ENCODE assay signal across 22 cellular contexts in the genomic region with DNA sequence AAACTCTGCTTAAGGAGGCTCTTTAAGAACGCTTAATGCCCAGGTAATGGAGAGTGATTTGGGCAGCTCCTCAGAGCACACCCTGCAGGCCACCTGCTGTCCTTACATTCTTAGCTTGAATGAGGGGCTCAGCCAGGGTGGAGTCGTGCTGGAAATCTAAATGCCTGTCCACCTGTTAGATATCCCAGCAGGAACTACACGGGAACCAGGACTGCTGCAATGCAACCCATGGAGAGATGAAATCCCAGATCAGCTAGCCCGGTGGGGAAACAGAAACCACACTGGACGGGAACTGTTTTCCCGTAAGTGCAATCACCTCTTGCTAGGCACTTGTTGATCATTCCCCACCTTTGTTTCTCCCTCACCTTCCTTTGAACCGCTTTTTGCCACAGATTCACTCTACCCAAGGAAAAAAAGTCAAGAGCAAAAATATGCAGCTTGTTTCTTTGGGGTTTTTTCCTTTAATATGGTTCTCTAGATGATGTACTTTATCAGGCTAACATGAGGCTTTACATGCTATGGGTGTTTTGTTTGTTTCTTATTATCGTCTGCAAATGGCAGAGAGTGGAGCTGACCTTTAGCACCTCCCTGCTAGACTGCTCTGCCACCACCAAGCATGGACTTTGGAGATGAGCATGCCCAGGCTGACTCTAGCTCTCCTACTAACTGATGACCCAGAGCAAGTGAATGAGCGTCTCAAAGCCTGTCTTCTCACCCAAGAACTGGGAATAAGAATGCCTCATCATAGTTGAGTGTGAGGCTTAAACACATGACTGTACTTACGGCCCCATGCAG.
A peak's percentile ranks its signal among the peaks of the same experiment; 100 is the strongest.
DNase-seq lines count a peak whose midpoint lies in the region; ATAC-seq, FAIRE-seq and TF ChIP-seq lines count a peak whose summit lies in the region.
"Had no signal": no experiment of that assay in that cellular context is flagged by ENCODE, and none has a peak within 500 bp of the region (broad histone marks: within the 10 kb centered on the region; RNA-seq: fewer than 3 reads in every experiment).

No MANE protein-coding gene starts in this region.

- no peaks in the 10 kb centered on the region for H3K36me3 ChIP-seq in HCT116 (ENCODE audit: control insufficient read depth in 1 of 2, insufficient read depth in 2 of 2, low read length in 2 of 2)
- H3K36me3 ChIP-seq in suprapubic skin: no peaks in the 10 kb centered on the region
- H3K36me3 ChIP-seq: colonic mucosa, lower lobe of right lung, Peyer's patch, SJCRH30, stomach had no signal

- RAD21 ChIA-PET in HCT116 (lab: Charles Lee; ENCODE audit: low non-redundant PET in 1 of 2, low total read pairs in 2 of 2, uncharacterized antibody in 2 of 2, unreplicated experiment in 2 of 2): no interaction called here

- H3K4me3 ChIP-seq in GM12865 (ENCODE audit: low read depth, low read length) (no peak overlapping the region), HCT116 (replicated peaks in 1 of 2; ENCODE audit: low read depth in 1 of 2, low read length in 2 of 2) (no peak overlapping the region), suprapubic skin (no peak overlapping the region)
- H3K4me3 ChIP-seq: colonic mucosa, lower lobe of right lung, Peyer's patch, SJCRH30, stomach had no signal

- CTCF ChIA-PET in HCT116 (lab: Charles Lee): interaction anchor here (1.5 kb wide), 1 partner anchor 33 kb away, joined by 4 read pairs; no protein-coding TSS in a partner anchor

- no peaks in the 10 kb centered on the region for H3K9me3 ChIP-seq in HCT116 (ENCODE audit: control insufficient read depth in 1 of 2, insufficient read depth in 1 of 2, low read depth in 1 of 2, low read length in 2 of 2)
- no peaks in the 10 kb centered on the region for H3K9me3 ChIP-seq in T-helper 17 cell (ENCODE audit: control insufficient read depth, low read length, poor library complexity, severe bottlenecking)
- no peaks in the 10 kb centered on the region for H3K9me3 ChIP-seq in suprapubic skin
- H3K9me3 ChIP-seq: colonic mucosa, lower lobe of right lung, Peyer's patch, SJCRH30, stomach had no signal

- 89% methylated on average over 10 of the region's 10 CpGs for WGBS in suprapubic skin

- no peak for TF ChIP-seq EP300 in suprapubic skin (IDR thresholded peaks at IDR 0.05)

- BruUV-seq in HCT116 (replicated peaks; lab: Mats Ljungman, UMichigan): no TSS peak

- H3K4me1 ChIP-seq in HCT116 (ENCODE audit: control insufficient read depth in 1 of 2, insufficient read depth in 2 of 2, low read length in 2 of 2) (peaks cover 0 to 11% of the 10 kb centered on the region in 2 experiments; a peak in 2 of 4 replicates), suprapubic skin (no peaks in the 10 kb centered on the region)
- H3K4me1 ChIP-seq: colonic mucosa, lower lobe of right lung, Peyer's patch had no signal

- DNase-seq in GM12865 (ENCODE audit: low read depth): no peak
- DNase-seq in HCT116 (ENCODE audit: low read depth, low spot score): no peak
- DNase-seq in T-helper 17 cell: no peak
- peak; percentile 59 for DNase-seq in kidney tubule cell (ENCODE audit: low spot score)
- no peak for DNase-seq in DMS 273 (lab: John Stamatoyannopoulos, UW; ENCODE audit: unreplicated experiment)
- DNase-seq in urothelium cell line (ENCODE audit: low spot score): no peak
- no peak for DNase-seq in suprapubic skin (ENCODE audit: low spot score in 2 of 2)
- DNase-seq: activated CD4-positive, alpha-beta T cell treated with anti-CD3 and anti-CD28 coated beads, Interleukin-2, amount 50 U/mL, for 4 hours; activated effector memory CD4-positive, alpha-beta T cell treated with anti-CD3 and anti-CD28 coated beads, Interleukin-2, amount 50 U/mL, for 16 hours; CD8-positive, alpha-beta T cell; colonic mucosa; DMS53; lower lobe of right lung; NCI-H2081 treated with DMSO at 0.1 percent for 48 hours; NCI-H526 treated with DMSO at 0.1 percent for 48 hours; Peyer's patch; stimulated activated CD4-positive, alpha-beta T cell treated with anti-CD3 and anti-CD28 coated beads, Interleukin-4, amount 100 ng/mL, for 4 hours; stomach; trophoblast cell had no signal

- H3K9ac ChIP-seq in HCT116 (ENCODE audit: low read length): no peak overlapping the region

- no peaks in the 10 kb centered on the region for H3K27me3 Mint-ChIP-seq in T-helper 17 cell

- H4K20me1 ChIP-seq in HCT116 (ENCODE audit: insufficient read depth): no peaks in the 10 kb centered on the region

- H3K36me3 Mint-ChIP-seq in T-helper 17 cell (ENCODE audit: low read depth): no peaks in the 10 kb centered on the region
- H3K36me3 Mint-ChIP-seq: CD8-positive, alpha-beta T cell had no signal

- intact Hi-C loops in HCT116 (cut with micrococcal nuclease): no loop called here

- no peak overlapping the region for H3K4me3 Mint-ChIP-seq in T-helper 17 cell
- H3K4me3 Mint-ChIP-seq: CD8-positive, alpha-beta T cell had no signal

- POLR2A ChIA-PET in HCT116 (lab: Charles Lee): no interaction called here

- no peak for FAIRE-seq in urothelium cell line (lab: Jason Lieb, UNC)
- FAIRE-seq: islet of Langerhans had no signal

- peaks cover 13% of the 10 kb centered on the region for H3K4me1 Mint-ChIP-seq in T-helper 17 cell

- no peaks in the 10 kb centered on the region for H3K9me2 ChIP-seq in HCT116 (ENCODE audit: insufficient read depth)

- no peak for TF ChIP-seq RAD21 in HCT116 (IDR thresholded peaks at IDR 0.05; ENCODE audit: low read depth)

- TF ChIP-seq POLR2A in HCT116 (IDR thresholded peaks at IDR 0.05; ENCODE audit: borderline replicate concordance, extremely low read depth, insufficient read depth, insufficient read length) (no peak), suprapubic skin (IDR thresholded peaks at IDR 0.05) (no peak)

- H3K27ac ChIP-seq in HCT116 (ENCODE audit: low read depth, low read length): no peak overlapping the region
- H3K27ac ChIP-seq in suprapubic skin: no peak overlapping the region
- H3K27ac ChIP-seq: colonic mucosa, lower lobe of right lung, Peyer's patch, SJCRH30, stomach had no signal

- no peaks in the 10 kb centered on the region for H3K79me2 ChIP-seq in HCT116 (ENCODE audit: insufficient read depth, low read length)

- no peak overlapping the region for H2AFZ ChIP-seq in HCT116 (ENCODE audit: low read depth, low read length, poor library complexity, severe bottlenecking)

- ATAC-seq in HCT116 (no peak), T-helper 17 cell (no peak), HG02852 (IDR thresholded peaks at IDR 0.05; ENCODE audit: unreplicated experiment) (no peak)
- ATAC-seq: CD8-positive, alpha-beta T cell; lower lobe of right lung had no signal

- TF ChIP-seq CTCF in GM12865 (IDR thresholded peaks at IDR 0.05; ENCODE audit: insufficient read depth, low read depth, low read length, missing control alignments) (peak; percentile 12), HCT116 (IDR thresholded peaks at IDR 0.05 in 2 of 3, conservative IDR thresholded peaks at IDR 0.05 in 1 of 3; ENCODE audit: borderline replicate concordance in 1 of 3, insufficient read depth in 1 of 3, low read depth in 2 of 3, low read length in 2 of 3) (peak in 2 of 3 experiments; percentile 28 to 38; a peak in 3 of 6 replicates), suprapubic skin (IDR thresholded peaks at IDR 0.05) (no peak)

- H3K4me2 ChIP-seq in HCT116 (ENCODE audit: low read length): no peak overlapping the region

- no peaks in the 10 kb centered on the region for H3K27me3 ChIP-seq in HCT116 (ENCODE audit: insufficient read depth, low read length)
- no peaks in the 10 kb centered on the region for H3K27me3 ChIP-seq in suprapubic skin
- H3K27me3 ChIP-seq: colonic mucosa, Peyer's patch, SJCRH30, stomach had no signal

- peak overlapping the region; percentile 37 for H3K27ac Mint-ChIP-seq in T-helper 17 cell
- H3K27ac Mint-ChIP-seq: CD8-positive, alpha-beta T cell had no signal

TF ChIP-seq in HCT116, 20 proteins besides CTCF, POLR2A, EP300 and RAD21:
- no peak for TF ChIP-seq EGR1 (IDR thresholded peaks at IDR 0.05; ENCODE audit: low read depth)
- no peak for TF ChIP-seq JUND (IDR thresholded peaks at IDR 0.05)
- TF ChIP-seq SIN3A (IDR thresholded peaks at IDR 0.05; ENCODE audit: low read depth): no peak
- no peak for TF ChIP-seq ZNF274 (IDR thresholded peaks at IDR 0.05; ENCODE audit: low read depth, low read length)

Comparison
In these comparisons a context has a peak if more than half of its experiments do, and no peak if none do; other contexts are left out.
1. CTCF ChIP-seq: peak in GM12865 (single experiment) and HCT116 (2 of 3); none in suprapubic skin (0 of 2).